ENCODE assay signal across 23 cellular contexts in the genomic region with DNA sequence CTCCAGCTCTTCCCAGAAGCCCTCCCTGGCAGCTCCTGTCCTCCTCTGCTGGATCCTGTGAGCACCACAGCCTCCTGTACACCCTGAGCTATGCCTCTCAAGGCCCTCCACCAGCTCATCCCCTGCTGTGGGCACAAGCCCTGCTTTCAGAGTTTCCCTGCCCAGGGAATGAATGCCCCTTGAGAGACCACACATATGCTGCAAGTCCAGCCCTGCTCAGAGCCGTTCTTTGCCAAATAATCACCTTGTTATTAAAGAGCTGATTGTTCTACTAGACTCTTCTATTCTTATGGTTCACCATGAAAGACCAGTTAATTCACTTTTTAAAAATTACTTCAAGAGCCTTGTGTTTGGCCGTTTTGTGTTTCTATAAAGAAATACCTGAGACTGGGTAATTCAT.
"Had no signal": no experiment of that assay in that cellular context is flagged by ENCODE, and none has a peak within 500 bp of the region (broad histone marks: within the 10 kb centered on the region; RNA-seq: fewer than 3 reads in every experiment).

No MANE protein-coding gene starts in this region.

- H3K9me3 Mint-ChIP-seq: activated naive CD4-positive, alpha-beta T cell treated with anti-CD3 and anti-CD28 coated beads, Interleukin-2, amount 10 ng/mL, durations not matched to agents 7 days and 5 days; activated T-cell treated with anti-CD3 and anti-CD28 coated beads, Interleukin-2, amount 50 U/mL, for 72 hours; endodermal cell; T-cell had no signal

- H3K36me3 ChIP-seq: ovary, prostate gland, transverse colon had no signal

- H3K36me3 Mint-ChIP-seq: activated naive CD4-positive, alpha-beta T cell treated with anti-CD3 and anti-CD28 coated beads, Interleukin-2, amount 10 ng/mL, durations not matched to agents 7 days and 5 days had no signal

- H3K4me3 Mint-ChIP-seq: activated naive CD4-positive, alpha-beta T cell treated with anti-CD3 and anti-CD28 coated beads, Interleukin-2, amount 10 ng/mL, durations not matched to agents 7 days and 5 days; activated T-cell treated with anti-CD3 and anti-CD28 coated beads, Interleukin-2, amount 50 U/mL, for 72 hours; brain; endodermal cell; T-cell had no signal

- H3K9me3 ChIP-seq: gastroesophageal sphincter, heart left ventricle, mucosa of descending colon, ovary, prostate gland, transverse colon had no signal

- FAIRE-seq: colon, urothelium cell line had no signal

- H3K4me3 ChIP-seq: gastroesophageal sphincter, heart left ventricle, mucosa of descending colon, ovary, prostate gland, transverse colon had no signal

- H3K27me3 Mint-ChIP-seq: T-cell had no signal

- ATAC-seq: activated T-cell treated with anti-CD3 and anti-CD28 coated beads, Interleukin-2, amount 50 U/mL, for 72 hours; gastroesophageal sphincter; heart left ventricle; left colon; mucosa of descending colon; SK-N-SH treated with all-trans-retinoic acid at 6 μM for 48 hours; T-cell had no signal

- H3K4me1 ChIP-seq: gastroesophageal sphincter, heart left ventricle, prostate gland, transverse colon had no signal

- H3K27me3 ChIP-seq: gastroesophageal sphincter, heart left ventricle, ovary, transverse colon had no signal

- H3K27ac ChIP-seq: epithelial cell of prostate, gastroesophageal sphincter, heart left ventricle, ovary, prostate gland, transverse colon had no signal

- DNase-seq: activated CD4-positive, alpha-beta T cell treated with anti-CD3 and anti-CD28 coated beads for 1 hour; activated CD4-positive, alpha-beta T cell treated with anti-CD3 and anti-CD28 coated beads, Interleukin-2, amount 50 U/mL, for 1 hour; activated effector memory CD4-positive, alpha-beta T cell treated with anti-CD3 and anti-CD28 coated beads, Interleukin-2, amount 50 U/mL, for 16 hours; activated naive CD4-positive, alpha-beta T cell treated with anti-CD3 and anti-CD28 coated beads, Interleukin-2, amount 10 ng/mL, durations not matched to agents 7 days and 5 days; activated T-cell treated with anti-CD3 and anti-CD28 coated beads, Interleukin-2, amount 50 U/mL, for 72 hours; aorta; caudate nucleus; endodermal cell; left colon; mesenchymal stem cell; mucosa of descending colon; ovary; stimulated activated CD4-positive, alpha-beta T cell treated with anti-CD3 and anti-CD28 coated beads, Interleukin-4, amount 100 ng/mL, for 1 hour; T-cell; transverse colon had no signal

- H3K27ac Mint-ChIP-seq: activated naive CD4-positive, alpha-beta T cell treated with anti-CD3 and anti-CD28 coated beads, Interleukin-2, amount 10 ng/mL, durations not matched to agents 7 days and 5 days; activated T-cell treated with anti-CD3 and anti-CD28 coated beads, Interleukin-2, amount 50 U/mL, for 72 hours; endodermal cell had no signal
